ENCODE assay signal across 15 cellular contexts in the genomic region with DNA sequence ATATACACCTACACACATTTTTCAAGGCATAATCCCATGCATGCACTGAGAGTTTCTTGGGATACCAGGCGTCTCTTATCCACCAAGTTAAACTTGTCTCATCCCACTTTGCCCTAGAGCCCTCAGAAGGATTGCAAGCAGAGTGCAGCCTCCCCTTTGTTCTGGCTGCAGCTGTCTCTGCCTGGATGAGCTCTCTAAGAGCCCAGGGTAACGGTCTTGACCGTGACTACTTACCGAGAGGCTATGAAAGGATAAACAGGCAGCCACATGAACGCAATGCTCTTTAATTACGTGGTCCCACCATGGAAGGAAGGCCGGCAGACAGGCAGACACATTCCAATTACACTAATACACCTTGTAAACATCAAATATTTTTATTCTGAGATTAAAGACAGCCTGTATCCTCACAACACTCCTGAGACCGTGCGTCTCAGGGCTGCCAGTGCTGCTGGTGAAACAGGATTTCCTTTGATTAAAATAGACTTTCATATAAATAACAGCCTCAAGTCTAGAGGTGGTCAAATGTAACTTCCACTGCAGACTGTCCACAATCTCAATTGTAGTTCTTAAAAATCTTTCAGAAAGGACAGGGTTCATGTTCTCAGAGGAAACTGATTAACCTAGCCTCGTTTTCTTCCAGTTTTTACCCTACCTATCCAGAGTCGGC.
"Had no signal": no experiment of that assay in that cellular context is flagged by ENCODE, and none has a peak within 500 bp of the region (broad histone marks: within the 10 kb centered on the region; RNA-seq: fewer than 3 reads in every experiment).

No MANE protein-coding gene starts in this region.

- H3K27ac Mint-ChIP-seq: activated naive CD8-positive, alpha-beta T cell treated with anti-CD3 and anti-CD28 coated beads, Interleukin-2, amount 50 U/mL, for 24 hours; activated T-helper 17 cell treated with anti-CD3 and anti-CD28 coated beads, Interleukin-2, amount 50 U/mL, for 72 hours; effector memory CD8-positive, alpha-beta T cell had no signal

- H3K9me3 Mint-ChIP-seq: activated naive CD8-positive, alpha-beta T cell treated with anti-CD3 and anti-CD28 coated beads, Interleukin-2, amount 50 U/mL, for 24 hours; effector memory CD8-positive, alpha-beta T cell; neural crest cell had no signal

- H3K27ac ChIP-seq: breast epithelium, ovary had no signal

- H3K4me1 ChIP-seq: breast epithelium had no signal

- H3K4me3 ChIP-seq: breast epithelium, ovary had no signal

- H3K4me3 Mint-ChIP-seq: activated naive CD8-positive, alpha-beta T cell treated with anti-CD3 and anti-CD28 coated beads, Interleukin-2, amount 50 U/mL, for 24 hours; activated T-helper 17 cell treated with anti-CD3 and anti-CD28 coated beads, Interleukin-2, amount 50 U/mL, for 72 hours; effector memory CD8-positive, alpha-beta T cell; neural crest cell had no signal

- H3K9me3 ChIP-seq: breast epithelium, ovary had no signal

- H3K27me3 ChIP-seq: breast epithelium, ovary had no signal

- H3K36me3 ChIP-seq: breast epithelium, ovary had no signal

- ATAC-seq: activated naive CD8-positive, alpha-beta T cell treated with anti-CD3 and anti-CD28 coated beads, Interleukin-2, amount 50 U/mL, for 24 hours; activated T-helper 17 cell treated with anti-CD3 and anti-CD28 coated beads, Interleukin-2, amount 50 U/mL, for 72 hours; effector memory CD8-positive, alpha-beta T cell had no signal

- DNase-seq: activated CD4-positive, alpha-beta T cell treated with anti-CD3 and anti-CD28 coated beads, Interleukin-2, amount 50 U/mL, for 48 hours; activated CD4-positive, CD25-positive, alpha-beta regulatory T cell treated with anti-CD3 and anti-CD28 coated beads, Interleukin-2, amount 50 U/mL, for 72 hours; activated naive CD4-positive, alpha-beta T cell treated with Interleukin-2 at 50 U/mL for 16 hours; activated naive CD8-positive, alpha-beta T cell treated with anti-CD3 and anti-CD28 coated beads, Interleukin-2, amount 50 U/mL, for 24 hours; aorta; dermis blood vessel endothelial cell; effector memory CD8-positive, alpha-beta T cell; foreskin melanocyte; ovary; stimulated activated CD4-positive, alpha-beta T cell treated with anti-CD3 and anti-CD28 coated beads, Interleukin-12 subunit alpha, Interleukin-12 subunit beta, amount 100 ng/mL, for 4 hours; stimulated activated CD4-positive, alpha-beta T cell treated with anti-CD3 and anti-CD28 coated beads, Interleukin-2, amount 100 ng/mL, for 24 hours; T-helper 2 cell had no signal
